ENCODE assay signal across 17 cellular contexts in genomic region chr1:156694563-156694962, GRCh38. TPM values are rescaled to one million over a fixed set of nuclear protein-coding genes. Genes with fewer than 3 reads are reported as not detected.
A peak's percentile ranks its signal among the peaks of the same experiment; 100 is the strongest.
DNase-seq lines count a peak whose midpoint lies in the region; ATAC-seq and TF ChIP-seq lines count a peak whose summit lies in the region.
"Had no signal": no experiment of that assay in that cellular context is flagged by ENCODE, and none has a peak within 500 bp of the region (broad histone marks: within the 10 kb centered on the region; RNA-seq: fewer than 3 reads in every experiment).

No MANE protein-coding gene starts in this region.

- ATAC-seq in GM23338 (no peak), GM18502 (IDR thresholded peaks at IDR 0.05; ENCODE audit: poor library complexity, unreplicated experiment) (no peak)
- ATAC-seq in activated naive CD4-positive, alpha-beta T cell treated with anti-CD3 and anti-CD28 coated beads, Interleukin-2, amount 50 U/mL, for 72 hours: no peak

- peaks cover 36% of the 10 kb centered on the region for H3F3A ChIP-seq in GM23338 (replicated peaks; ENCODE audit: low read depth)

- H3K4me1 ChIP-seq in GM23338 (ENCODE audit: insufficient read depth) (peaks cover 50% of the 10 kb centered on the region), hepatocyte (ENCODE audit: insufficient read depth) (peaks cover 54% of the 10 kb centered on the region)

- H3K27ac ChIP-seq in GM23338 (ENCODE audit: low read depth) (peak overlapping the region; percentile 97), RWPE1 (peak overlapping the region; percentile 82), hepatocyte (peak overlapping the region; percentile 96)
- H3K27ac ChIP-seq: brain microvascular endothelial cell, HL-60 had no signal

- H3K4me2 ChIP-seq in GM23338 (peak overlapping the region; percentile 81), hepatocyte (peak overlapping the region; percentile 75)

- H3K79me2 ChIP-seq in GM23338 (replicated peaks; ENCODE audit: insufficient read depth) (no peaks in the 10 kb centered on the region), hepatocyte (peaks cover 5% of the 10 kb centered on the region)

- H3K9me2 ChIP-seq in GM23338 (ENCODE audit: insufficient read depth) (no peaks in the 10 kb centered on the region), hepatocyte (replicated peaks; ENCODE audit: insufficient read depth) (no peaks in the 10 kb centered on the region)

- H4K20me1 ChIP-seq in GM23338 (replicated peaks; ENCODE audit: insufficient read depth) (no peaks in the 10 kb centered on the region), hepatocyte (ENCODE audit: insufficient read depth, poor library complexity, severe bottlenecking) (no peaks in the 10 kb centered on the region)

- H3K27me3 Mint-ChIP-seq in GM23338 (ENCODE audit: insufficient read depth, low read depth, poor library complexity) (peaks cover 22% of the 10 kb centered on the region), progenitor cell of endocrine pancreas (peaks cover 9% of the 10 kb centered on the region)

- POLR2A ChIA-PET in RWPE1 (lab: Yijun Ruan, JAX; ENCODE audit: low non-redundant PET): no interaction called here

- H3K27me3 ChIP-seq in GM23338 (ENCODE audit: insufficient read depth) (peaks cover 22% of the 10 kb centered on the region), hepatocyte (no peaks in the 10 kb centered on the region)

- no peaks in the 10 kb centered on the region; the same call in 1 of the 2 replicates for H3K36me3 ChIP-seq in GM23338 (ENCODE audit: insufficient read depth)
- H3K36me3 ChIP-seq in hepatocyte (replicated peaks; ENCODE audit: insufficient read depth, low read depth): no peaks in the 10 kb centered on the region
- H3K36me3 ChIP-seq: brain microvascular endothelial cell had no signal

- H3K4me1 Mint-ChIP-seq in GM23338 (peaks cover 57% of the 10 kb centered on the region), progenitor cell of endocrine pancreas (ENCODE audit: low read depth) (peaks cover 38% of the 10 kb centered on the region)

- CTCF ChIA-PET in RWPE1 (lab: Yijun Ruan, JAX): interaction anchor here (0.6 to 8.7 kb wide), 3 partner anchors 14 to 67 kb away, joined by 4 to 225 read pairs (median 5); partner anchors contain the start of gene CRABP2

- TF ChIP-seq CTCF in GM23338 (conservative IDR thresholded peaks at IDR 0.05; ENCODE audit: low read depth in 2 of 2) (no peak), RWPE1 (conservative IDR thresholded peaks at IDR 0.05; ENCODE audit: low read depth) (no peak), hepatocyte (IDR thresholded peaks at IDR 0.05; ENCODE audit: poor library complexity) (no peak), progenitor cell of endocrine pancreas (IDR thresholded peaks at IDR 0.05; ENCODE audit: unreplicated experiment) (no peak)

- H3K9me3 Mint-ChIP-seq in GM23338 (no peaks in the 10 kb centered on the region; the same call in 2 of the 3 replicates), progenitor cell of endocrine pancreas (ENCODE audit: low read depth) (no peaks in the 10 kb centered on the region)
- no peaks in the 10 kb centered on the region for H3K9me3 Mint-ChIP-seq in activated naive CD4-positive, alpha-beta T cell treated with anti-CD3 and anti-CD28 coated beads, Interleukin-2, amount 50 U/mL, for 72 hours
- H3K9me3 Mint-ChIP-seq: activated naive CD4-positive, alpha-beta T cell treated with anti-CD3 and anti-CD28 coated beads, Interleukin-2, amount 50 U/mL, for 24 hours had no signal

- H3K4me3 ChIP-seq in GM23338 (peak overlapping the region; percentile 51), hepatocyte (no peak overlapping the region)

- peaks cover 21% of the 10 kb centered on the region for H3K36me3 Mint-ChIP-seq in GM23338 (ENCODE audit: low read depth)
- H3K36me3 Mint-ChIP-seq in progenitor cell of endocrine pancreas (ENCODE audit: insufficient read depth): peaks cover 4% of the 10 kb centered on the region
- no peaks in the 10 kb centered on the region for H3K36me3 Mint-ChIP-seq in activated naive CD4-positive, alpha-beta T cell treated with anti-CD3 and anti-CD28 coated beads, Interleukin-2, amount 50 U/mL, for 72 hours

- H2AFZ ChIP-seq in GM23338 (peak overlapping the region; percentile 78), hepatocyte (peak overlapping the region; percentile 53)

- H3K27ac Mint-ChIP-seq in GM23338 (peak overlapping the region; percentile 43), progenitor cell of endocrine pancreas (peak overlapping the region; percentile 67)
- H3K27ac Mint-ChIP-seq in activated naive CD4-positive, alpha-beta T cell treated with anti-CD3 and anti-CD28 coated beads, Interleukin-2, amount 50 U/mL, for 72 hours: no peak overlapping the region
- H3K27ac Mint-ChIP-seq: activated naive CD4-positive, alpha-beta T cell treated with anti-CD3 and anti-CD28 coated beads, Interleukin-2, amount 50 U/mL, for 24 hours had no signal

- DNase-seq in GM23338 (ENCODE audit: low spot score): peak; percentile 61
- DNase-seq in RWPE1 (ENCODE audit: low spot score): no peak
- no peak for DNase-seq in hepatocyte (ENCODE audit: low spot score)
- DNase-seq in progenitor cell of endocrine pancreas (ENCODE audit: low spot score, unreplicated experiment): no peak
- DNase-seq in T1000 (lab: John Stamatoyannopoulos, UW): no peak
- no peak for DNase-seq in activated naive CD4-positive, alpha-beta T cell treated with anti-CD3 and anti-CD28 coated beads, Interleukin-2, amount 50 U/mL, for 72 hours (ENCODE audit: low spot score in 2 of 2)
- DNase-seq: activated CD4-positive, alpha-beta T cell treated with anti-CD3 and anti-CD28 coated beads, Interleukin-2, amount 50 U/mL, for 4 hours; activated T-cell treated with anti-CD3 and anti-CD28 coated beads, Interleukin-2, amount 50 U/mL, for 1 hour; brain microvascular endothelial cell; dermis blood vessel endothelial cell; GF-D8; KG1; NCI-H2081 treated with DMSO at 0.1 percent for 48 hours; nucleus accumbens had no signal

- H3K9me3 ChIP-seq in hepatocyte (ENCODE audit: low read depth): no peaks in the 10 kb centered on the region

- H3K4me3 Mint-ChIP-seq in GM23338 (peak overlapping the region; percentile 9; the same call in 1 of the 3 replicates), progenitor cell of endocrine pancreas (ENCODE audit: low read depth) (no peak overlapping the region)
- H3K4me3 Mint-ChIP-seq: activated naive CD4-positive, alpha-beta T cell treated with anti-CD3 and anti-CD28 coated beads, Interleukin-2, amount 50 U/mL, for 24 hours had no signal

- WGBS in hepatocyte (ENCODE audit: low lambda C conversion rate, missing lambda C conversion rate): 73% methylated on average over 9 of the region's 9 CpGs

TF ChIP-seq in GM23338, 12 proteins besides CTCF, POLR2A, EP300 and RAD21 (continues in another document):
- TF ChIP-seq STAT1 (IDR thresholded peaks at IDR 0.05; ENCODE audit: unreplicated experiment): no peak
- no peak for TF ChIP-seq ZNF331 (CRISPR knock-in tag; IDR thresholded peaks at IDR 0.05; ENCODE audit: low read depth)
- TF ChIP-seq JUNB (IDR thresholded peaks at IDR 0.05; ENCODE audit: unreplicated experiment): no peak
- TF ChIP-seq POLR2AphosphoS5 (IDR thresholded peaks at IDR 0.05; ENCODE audit: low read depth): no peak
- TF ChIP-seq ZNF114 (CRISPR knock-in tag; IDR thresholded peaks at IDR 0.05): no peak
- no peak for TF ChIP-seq ETS1 (IDR thresholded peaks at IDR 0.05)
- TF ChIP-seq CREB1 (CRISPR knock-in tag; IDR thresholded peaks at IDR 0.05; ENCODE audit: low read depth): no peak

RNA-seq across cellular contexts. Expression of gene CRABP2, which starts 10.8 kb away (rescaled TPM):
- total RNA-seq in GM23338 (2014; rRNA removed; shearing (Covaris generic)): 35.1 and 45.9 TPM in 2 replicates
- polyA plus RNA-seq in GM23338 (2016; fragmentation: Nextera tagmentation; extraction: Ambion mirVana) (137 and 138 TPM in 2 replicates), hepatocyte (171 and 195 TPM in 2 replicates)
- total RNA-seq in hepatocyte (54.5 and 93.5 TPM in 2 replicates), progenitor cell of endocrine pancreas (70.4 and 125 TPM in 2 replicates)
- 1 to 10 TPM; 1.6 to 2.3 TPM for total RNA-seq in activated naive CD4-positive, alpha-beta T cell treated with anti-CD3 and anti-CD28 coated beads, Interleukin-2, amount 50 U/mL, for 72 hours

RNA-seq across cellular contexts. Expression of gene NES, which starts 17.4 kb away (rescaled TPM):
- total RNA-seq in GM23338 (2014; rRNA removed; shearing (Covaris generic)): 85.3 and 95.9 TPM in 2 replicates
- polyA plus RNA-seq in GM23338 (2016; fragmentation: Nextera tagmentation; extraction: Ambion mirVana): 25.0 and 27.5 TPM in 2 replicates
- total RNA-seq in hepatocyte: 7.9 and 13.8 TPM in 2 replicates
- 3.6 and 4.8 TPM in 2 replicates for polyA plus RNA-seq in hepatocyte
- total RNA-seq in progenitor cell of endocrine pancreas: 33.9 and 39.2 TPM in 2 replicates
- total RNA-seq in activated naive CD4-positive, alpha-beta T cell treated with anti-CD3 and anti-CD28 coated beads, Interleukin-2, amount 50 U/mL, for 72 hours: not detected

RNA-seq across cellular contexts. Expression of gene METTL25B, which starts 33.7 kb away (rescaled TPM):
- 12.9 and 18.3 TPM in 2 replicates for total RNA-seq in GM23338 (2014; rRNA removed; shearing (Covaris generic))
- polyA plus RNA-seq in GM23338 (2016; fragmentation: Nextera tagmentation; extraction: Ambion mirVana) (18.1 and 21.1 TPM in 2 replicates), hepatocyte (22.6 and 24.7 TPM in 2 replicates)
- total RNA-seq in hepatocyte (20.6 and 21.8 TPM in 2 replicates), progenitor cell of endocrine pancreas (40.0 and 42.4 TPM in 2 replicates)
- total RNA-seq in activated naive CD4-positive, alpha-beta T cell treated with anti-CD3 and anti-CD28 coated beads, Interleukin-2, amount 50 U/mL, for 72 hours: 10 to 100 TPM; 39.4 to 64.9 TPM

RNA-seq across cellular contexts. Expression of gene ISG20L2, which starts 34.0 kb away (rescaled TPM):
- total RNA-seq in GM23338 (2014; rRNA removed; shearing (Covaris generic)): 34.9 and 50.9 TPM in 2 replicates
- polyA plus RNA-seq in GM23338 (2016; fragmentation: Nextera tagmentation; extraction: Ambion mirVana): 22.2 and 23.1 TPM in 2 replicates
- 22.4 and 27.5 TPM in 2 replicates for total RNA-seq in hepatocyte
- 13.5 and 16.4 TPM in 2 replicates for polyA plus RNA-seq in hepatocyte
- 36.9 and 38.9 TPM in 2 replicates for total RNA-seq in progenitor cell of endocrine pancreas
- total RNA-seq in activated naive CD4-positive, alpha-beta T cell treated with anti-CD3 and anti-CD28 coated beads, Interleukin-2, amount 50 U/mL, for 72 hours: 10 to 100 TPM; 46.2 to 50.7 TPM

RNA-seq across cellular contexts. Expression of gene MRPL24, which starts 46.3 kb away (rescaled TPM):
- total RNA-seq in GM23338 (2014; rRNA removed; shearing (Covaris generic)): 18.8 and 23.8 TPM in 2 replicates
- polyA plus RNA-seq in GM23338 (2016; fragmentation: Nextera tagmentation; extraction: Ambion mirVana) (45.7 and 52.4 TPM in 2 replicates), hepatocyte (61.9 and 64.1 TPM in 2 replicates)
- total RNA-seq in hepatocyte (40.4 and 44.9 TPM in 2 replicates), progenitor cell of endocrine pancreas (35.9 and 43.2 TPM in 2 replicates)
- total RNA-seq in activated naive CD4-positive, alpha-beta T cell treated with anti-CD3 and anti-CD28 coated beads, Interleukin-2, amount 50 U/mL, for 72 hours: 10 to 100 TPM; 61.4 to 70.4 TPM

Comparison
In these comparisons a context has a peak if more than half of its experiments do, and no peak if none do; other contexts are left out.
1. H3K27ac Mint-ChIP-seq: peak in GM23338 (single experiment) and progenitor cell of endocrine pancreas (single experiment); none in activated naive CD4-positive, alpha-beta T cell treated with anti-CD3 and anti-CD28 coated beads, Interleukin-2, amount 50 U/mL, for 72 hours (0 of 2).
2. RNA of gene CRABP2, which starts 10.8 kb away (total RNA-seq): 54.5 to 93.5 TPM in hepatocyte, 70.4 to 125 TPM in progenitor cell of endocrine pancreas and 35.1 to 45.9 TPM in GM23338; 1.6 to 2.3 TPM in activated naive CD4-positive, alpha-beta T cell treated with anti-CD3 and anti-CD28 coated beads, Interleukin-2, amount 50 U/mL, for 72 hours; every median in the first group is over 10 times any median in the second.
3. Peak in every context shown above with its lines, with median percentiles within 50 percentile points of each other: H3K27ac ChIP-seq.